Comparison of ENCODE assay signal across 10 cellular contexts in genomic region chr3:11185564-11186317, GRCh38. TPM values are rescaled to one million over a fixed set of nuclear protein-coding genes. Genes with fewer than 3 reads are reported as not detected.
DNase-seq lines count a peak whose midpoint lies in the region; ATAC-seq and TF ChIP-seq lines count a peak whose summit lies in the region.
"Had no signal": no experiment of that assay in that cellular context is flagged by ENCODE, and none has a peak within 500 bp of the region (broad histone marks: within the 10 kb centered on the region; RNA-seq: fewer than 3 reads in every experiment).

No MANE protein-coding gene starts in this region.

- peak; percentile 35 for DNase-seq in HPDE6-E6E7 (ENCODE audit: extremely low spot score)
- DNase-seq in MCF 10A (ENCODE audit: unreplicated experiment): peak; percentile 99
- peak; percentile 66 for DNase-seq in islet precursor cell
- peak; percentile 53 for DNase-seq in stromal cell of bone marrow (ENCODE audit: low read depth)
- no peak for DNase-seq in foreskin melanocyte
- no peak for DNase-seq in activated CD8-positive, alpha-beta memory T cell treated with anti-CD3 and anti-CD28 coated beads, Interleukin-2, amount 50 U/mL, for 48 hours
- DNase-seq: activated effector memory CD4-positive, alpha-beta T cell treated with Interleukin-2 at 50 U/mL for 16 hours; stimulated activated naive B cell treated with anti-CD40 and anti-IgM and Interleukin-4, amounts not matched to agents 10 μg/mL and 1 μg/mL and 100 μg/mL, for 72 hours had no signal

- intact Hi-C loops in MCF 10A (cut with micrococcal nuclease): loop anchor here (1.0 to 5.0 kb wide), 4 partner anchors 15 to 87 kb away; partner anchors contain the start of gene ATG7

- H3K27me3 Mint-ChIP-seq in MCF 10A (ENCODE audit: insufficient read depth, unreplicated experiment): no peaks in the 10 kb centered on the region

- H3K27ac Mint-ChIP-seq in MCF 10A (ENCODE audit: low read depth, unreplicated experiment): peak overlapping the region; percentile 100
- H3K27ac Mint-ChIP-seq: stimulated activated naive B cell treated with anti-CD40 and anti-IgM and Interleukin-4, amounts not matched to agents 10 μg/mL and 1 μg/mL and 100 μg/mL, for 72 hours had no signal

- no peak for TF ChIP-seq CTCF in MCF 10A (IDR thresholded peaks at IDR 0.05; ENCODE audit: unreplicated experiment)

- BruUV-seq in MCF 10A (replicated peaks; lab: Mats Ljungman, UMichigan): no TSS peak

- H3K4me1 Mint-ChIP-seq in MCF 10A (ENCODE audit: insufficient read depth, unreplicated experiment): peaks cover 36% of the 10 kb centered on the region
- H3K4me1 Mint-ChIP-seq: stimulated activated naive B cell treated with anti-CD40 and anti-IgM and Interleukin-4, amounts not matched to agents 10 μg/mL and 1 μg/mL and 100 μg/mL, for 72 hours had no signal

- POLR2A ChIA-PET in MCF 10A (lab: Yijun Ruan, JAX): interaction anchor here (0.5 to 2.3 kb wide), 30 partner anchors 9 to 1569 kb away, joined by 3 to 16 read pairs (median 4); partner anchors contain the start of gene ATG7

- H3K9me3 Mint-ChIP-seq in MCF 10A (ENCODE audit: unreplicated experiment): no peaks in the 10 kb centered on the region
- H3K9me3 Mint-ChIP-seq: stimulated activated naive B cell treated with anti-CD40 and anti-IgM and Interleukin-4, amounts not matched to agents 10 μg/mL and 1 μg/mL and 100 μg/mL, for 72 hours had no signal

- ATAC-seq in GM21619 (IDR thresholded peaks at IDR 0.05; ENCODE audit: unreplicated experiment) (no peak), HG03571 (IDR thresholded peaks at IDR 0.05; ENCODE audit: unreplicated experiment) (no peak)
- ATAC-seq: stimulated activated naive B cell treated with anti-CD40 and anti-IgM and Interleukin-4, amounts not matched to agents 10 μg/mL and 1 μg/mL and 100 μg/mL, for 72 hours had no signal

- CTCF ChIA-PET in MCF 10A (lab: Yijun Ruan, JAX): interaction anchor here (0.6 to 1.6 kb wide), 11 partner anchors 9 to 126 kb away, joined by 3 to 6 read pairs (median 4); no protein-coding TSS in a partner anchor

- H3K36me3 Mint-ChIP-seq in MCF 10A (ENCODE audit: insufficient read depth, unreplicated experiment): peaks cover 6% of the 10 kb centered on the region
- H3K36me3 Mint-ChIP-seq: stimulated activated naive B cell treated with anti-CD40 and anti-IgM and Interleukin-4, amounts not matched to agents 10 μg/mL and 1 μg/mL and 100 μg/mL, for 72 hours had no signal

- peak overlapping the region; percentile 75 for H3K4me3 Mint-ChIP-seq in MCF 10A (ENCODE audit: unreplicated experiment)
- H3K4me3 Mint-ChIP-seq: stimulated activated naive B cell treated with anti-CD40 and anti-IgM and Interleukin-4, amounts not matched to agents 10 μg/mL and 1 μg/mL and 100 μg/mL, for 72 hours had no signal

RNA-seq across cellular contexts. Expression of gene HRH1, which starts 31.4 kb away (rescaled TPM):
- total RNA-seq in MCF 10A (2022): 11.0 and 14.8 TPM in 2 replicates

Comparison
In these comparisons a context has a peak if more than half of its experiments do, and no peak if none do; other contexts are left out.
1. DNase-seq: peak in HPDE6-E6E7 (single experiment), MCF 10A (single experiment), islet precursor cell (single experiment) and stromal cell of bone marrow (single experiment); none in foreskin melanocyte (single experiment) and activated CD8-positive, alpha-beta memory T cell treated with anti-CD3 and anti-CD28 coated beads, Interleukin-2, amount 50 U/mL, for 48 hours (single experiment).